Comparison of ENCODE assay signal across 26 cellular contexts in genomic region chr18:24072743-24073142, GRCh38.
"Had no signal": no experiment of that assay in that cellular context is flagged by ENCODE, and none has a peak within 500 bp of the region (broad histone marks: within the 10 kb centered on the region; RNA-seq: fewer than 3 reads in every experiment).

No MANE protein-coding gene starts in this region.

- H3K4me3 ChIP-seq: dorsolateral prefrontal cortex, gastrocnemius medialis, prostate gland, right atrium auricular region, sigmoid colon, thoracic aorta, tibial nerve, upper lobe of right lung, uterus had no signal

- DNase-seq: dorsolateral prefrontal cortex; effector CD4-positive, alpha-beta T cell; endodermal cell; foreskin fibroblast; gastrocnemius medialis; head of caudate nucleus; mesendoderm; midbrain; naive thymus-derived CD8-positive, alpha-beta T cell; nephron progenitor cell; sigmoid colon; stimulated activated CD4-positive, alpha-beta T cell treated with anti-CD3 and anti-CD28 coated beads, Interleukin-2, amount 100 ng/mL, for 24 hours; stimulated activated CD4-positive, alpha-beta T cell treated with anti-CD3 and anti-CD28 coated beads, Interleukin-4, amount 100 ng/mL, for 24 hours; stimulated activated naive CD8-positive, alpha-beta T cell treated with anti-CD3 and anti-CD28 coated beads, Interleukin-15, Interleukin-2, amounts not matched to agents 100 U/mL and 50 U/mL, for 24 hours; substantia nigra; upper lobe of right lung; uterus had no signal

- H3K4me1 ChIP-seq: parathyroid adenoma, prostate gland, uterus had no signal

- H3K27ac Mint-ChIP-seq: endodermal cell; nephron progenitor cell; stimulated activated memory B cell treated with anti-CD40 and anti-IgM and Interleukin-4, amounts not matched to agents 10 μg/mL and 1 μg/mL and 100 μg/mL, for 72 hours had no signal

- H3K27ac ChIP-seq: dorsolateral prefrontal cortex, epithelial cell of prostate, gastrocnemius medialis, parathyroid adenoma, prostate gland, right atrium auricular region, sigmoid colon, thoracic aorta, tibial nerve, upper lobe of right lung, uterus had no signal

- H3K36me3 ChIP-seq: gastrocnemius medialis, prostate gland, right atrium auricular region, sigmoid colon, thoracic aorta, tibial nerve, upper lobe of right lung, uterus had no signal

- ATAC-seq: esophagus mucosa; gastrocnemius medialis; left lobe of liver; naive thymus-derived CD8-positive, alpha-beta T cell; stimulated activated memory B cell treated with anti-CD40 and anti-IgM and Interleukin-4, amounts not matched to agents 10 μg/mL and 1 μg/mL and 100 μg/mL, for 72 hours; stimulated activated naive CD8-positive, alpha-beta T cell treated with anti-CD3 and anti-CD28 coated beads, Interleukin-15, Interleukin-2, amounts not matched to agents 100 U/mL and 50 U/mL, for 24 hours; upper lobe of right lung had no signal

- H3K79me2 ChIP-seq: parathyroid adenoma had no signal

- H3K9me3 ChIP-seq: gastrocnemius medialis, prostate gland, right atrium auricular region, sigmoid colon, thoracic aorta, tibial nerve, upper lobe of right lung, uterus had no signal

- H3K9ac ChIP-seq: parathyroid adenoma had no signal

- H3K27me3 Mint-ChIP-seq: naive thymus-derived CD8-positive, alpha-beta T cell; stimulated activated memory B cell treated with anti-CD40 and anti-IgM and Interleukin-4, amounts not matched to agents 10 μg/mL and 1 μg/mL and 100 μg/mL, for 72 hours had no signal

- H2AFZ ChIP-seq: parathyroid adenoma had no signal

- H3K27me3 ChIP-seq: dorsolateral prefrontal cortex, gastrocnemius medialis, right atrium auricular region, sigmoid colon, tibial nerve, upper lobe of right lung, uterus had no signal

- H3K4me3 Mint-ChIP-seq: endodermal cell; naive thymus-derived CD8-positive, alpha-beta T cell; nephron progenitor cell; stimulated activated memory B cell treated with anti-CD40 and anti-IgM and Interleukin-4, amounts not matched to agents 10 μg/mL and 1 μg/mL and 100 μg/mL, for 72 hours had no signal
